ENCODE assay signal across 8 cellular contexts in the genomic region with DNA sequence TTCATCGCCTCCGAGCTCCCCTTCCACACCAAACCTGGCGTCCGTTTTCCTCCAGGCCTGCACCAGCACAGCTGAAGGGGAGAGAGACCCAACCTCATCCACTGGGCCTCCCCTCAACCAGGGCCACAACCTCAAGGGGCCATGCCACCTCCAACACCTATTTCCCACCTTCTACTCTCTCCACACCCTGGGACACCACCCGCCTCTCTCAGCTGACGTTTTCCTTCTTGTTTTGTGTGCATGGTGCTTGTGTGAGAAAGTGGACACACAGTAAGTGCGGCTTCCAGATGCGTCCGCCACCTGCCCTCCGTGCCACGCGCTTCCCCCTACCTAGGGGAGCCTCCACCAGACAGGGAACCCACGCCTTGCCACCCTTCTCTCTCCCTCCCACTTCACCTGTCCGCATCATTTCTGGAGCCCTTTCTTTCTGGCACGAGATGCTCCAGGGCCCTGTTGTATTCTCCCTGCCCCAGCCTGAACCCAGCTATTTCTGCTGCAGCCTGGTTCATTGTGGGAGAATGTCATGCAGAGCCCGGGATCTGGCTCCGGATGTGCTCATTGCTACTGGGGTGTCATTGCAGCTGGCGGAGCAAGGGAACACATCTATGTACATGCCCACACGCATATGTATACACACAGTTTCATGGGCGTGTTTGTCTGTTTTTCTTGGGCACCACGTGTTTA. TPM values are rescaled to one million over a fixed set of nuclear protein-coding genes. Genes with fewer than 3 reads are reported as not detected.
DNase-seq lines count a peak whose midpoint lies in the region; ATAC-seq and TF ChIP-seq lines count a peak whose summit lies in the region.

No MANE protein-coding gene starts in this region.

- peaks cover 31% of the 10 kb centered on the region for H3K4me1 Mint-ChIP-seq in type B pancreatic cell (ENCODE audit: unreplicated experiment)

- H3K36me3 Mint-ChIP-seq in type B pancreatic cell = peaks cover 7% of the 10 kb centered on the region

- H3K9me3 ChIP-seq in right lobe of liver = no peaks in the 10 kb centered on the region

- peaks cover 0 to 46% (median 4%) of the 10 kb centered on the region in 4 donors for H3K4me1 ChIP-seq in right lobe of liver

- no peaks in the 10 kb centered on the region for H3K9me3 Mint-ChIP-seq in type B pancreatic cell

- H3K36me3 ChIP-seq in right lobe of liver = no peaks in the 10 kb centered on the region

- H3K4me3 Mint-ChIP-seq in type B pancreatic cell = peak overlapping the region; percentile 91

- 52% methylated on average over 20 of the region's 21 CpGs for WGBS in right lobe of liver (ENCODE audit: insufficient coverage, low coverage, low lambda C conversion rate, missing lambda C conversion rate)

- TF ChIP-seq POLR2A in right lobe of liver (IDR thresholded peaks at IDR 0.05) = no peak

- in situ Hi-C loops in astrocyte of the cerebellum (cut with HindIII; ENCODE audit: low sequenced_read_pairs) = no loop called here

- no peaks in the 10 kb centered on the region for H3K27me3 ChIP-seq in right lobe of liver

- DNase-seq in Right ventricle myocardium inferior (ENCODE audit: missing footprints) (peak; percentile 68), Right ventricle myocardium superior (no peak), astrocyte of the cerebellum (ENCODE audit: low read depth) (no peak), right lobe of liver (peak in 1 of 3 donors; percentile 49), type B pancreatic cell (ENCODE audit: extremely low spot score, unreplicated experiment) (no peak)
- DNase-seq in activated effector memory CD4-positive, alpha-beta T cell treated with Interleukin-2 at 50 U/mL for 16 hours = no peak

- peak overlapping the region in 2 of 3 donors; percentile 53 to 89 for H3K27ac ChIP-seq in right lobe of liver

- TF ChIP-seq CTCF in astrocyte of the cerebellum (IDR thresholded peaks at IDR 0.05; ENCODE audit: low read depth, low read length, missing control alignments) (no peak), right lobe of liver (IDR thresholded peaks at IDR 0.05) (no peak), type B pancreatic cell (conservative IDR thresholded peaks at IDR 0.05) (no peak)

- H3K4me3 ChIP-seq in astrocyte of the cerebellum (ENCODE audit: low read depth, low read length) = peak overlapping the region; percentile 79
- peak overlapping the region; percentile 62 to 85 (median 72) for H3K4me3 ChIP-seq in right lobe of liver

- peak overlapping the region; percentile 81 for H3K27ac Mint-ChIP-seq in type B pancreatic cell

- H3K27me3 Mint-ChIP-seq in type B pancreatic cell = no peaks in the 10 kb centered on the region

- no peak for ATAC-seq in Right ventricle myocardium inferior
- no peak for ATAC-seq in Right ventricle myocardium superior (ENCODE audit: poor library complexity)
- no peak for ATAC-seq in right lobe of liver
- no peak for ATAC-seq in HG02970 (IDR thresholded peaks at IDR 0.05; ENCODE audit: low FRiP score, unreplicated experiment)
- ATAC-seq in HG02870 (IDR thresholded peaks at IDR 0.05; ENCODE audit: unreplicated experiment) = no peak

- intact Hi-C loops in Right ventricle myocardium inferior (cut with DNase I) (no loop called here), Right ventricle myocardium superior (cut with DNase I) (no loop called here), right lobe of liver (cut with DNase I) (no loop called here)

RNA-seq across cellular contexts. Expression of a gene that starts 1.3 kb away (rescaled TPM):
- total RNA-seq in Right ventricle myocardium inferior (182 TPM), Right ventricle myocardium superior (154 TPM), right lobe of liver (100 to 1,000 TPM in 4 of 6 experiments, 10 to 100 TPM in 2; 85.9 to 147 (median 104) TPM), type B pancreatic cell (ENCODE audit: low replicate concordance) (279 and 297 TPM in 2 replicates)

RNA-seq across cellular contexts. Expression of a gene that starts 22.8 kb away (rescaled TPM):
- not detected for total RNA-seq in Right ventricle myocardium inferior
- not detected for total RNA-seq in Right ventricle myocardium superior
- total RNA-seq in right lobe of liver = 1 to 10 TPM in 1 of 6 experiments, under 1 TPM in 3, not detected in 2; 0.44 to 1.4 (median 0.58) TPM
- total RNA-seq in type B pancreatic cell (ENCODE audit: low replicate concordance) = 0.36 and 0.65 TPM in 2 replicates

RNA-seq across cellular contexts. Expression of a gene that starts 26.9 kb away (rescaled TPM):
- total RNA-seq in Right ventricle myocardium inferior = 1.2 TPM
- 2.1 TPM for total RNA-seq in Right ventricle myocardium superior
- 10 to 100 TPM in 1 of 6 experiments, 1 to 10 TPM in 5; 2.3 to 13.2 (median 6.0) TPM for total RNA-seq in right lobe of liver
- total RNA-seq in type B pancreatic cell (ENCODE audit: low replicate concordance) = 1.8 and 3.9 TPM in 2 replicates
